21 cellular contexts compared by ENCODE assay signal in genomic region chr1:213492161-213493041, GRCh38.
DNase-seq lines count a peak whose midpoint lies in the region; ATAC-seq, FAIRE-seq and TF ChIP-seq lines count a peak whose summit lies in the region.
"Had no signal": no experiment of that assay in that cellular context is flagged by ENCODE, and none has a peak within 500 bp of the region (broad histone marks: within the 10 kb centered on the region; RNA-seq: fewer than 3 reads in every experiment).

No MANE protein-coding gene starts in this region.

- H3K9ac ChIP-seq in H1 (replicated peaks in 1 of 4; ENCODE audit: extremely low read depth in 1 of 4, low read depth in 3 of 4, low read length in 3 of 4) = no peak overlapping the region

- H3K4me1 ChIP-seq in H1 (replicated peaks in 1 of 4; ENCODE audit: control insufficient read depth in 3 of 4, insufficient read depth in 4 of 4, low read length in 3 of 4) = no peaks in the 10 kb centered on the region
- H3K4me1 ChIP-seq in neuron (ENCODE audit: insufficient read depth, low read length) = peaks cover 12% of the 10 kb centered on the region
- H3K4me1 ChIP-seq: HAP-1, SJSA1 had no signal

- H3K56ac ChIP-seq in H1 (replicated peaks; ENCODE audit: insufficient read length, low read depth, low read length) = no peak overlapping the region

- no peak overlapping the region for H2BK120ac ChIP-seq in H1 (replicated peaks; ENCODE audit: low read depth, low read length)

- TF ChIP-seq RAD21 in H1 (IDR thresholded peaks at IDR 0.05 in 1 of 2, conservative IDR thresholded peaks at IDR 0.05 in 1 of 2; ENCODE audit: low read depth in 2 of 2, low read length in 2 of 2) = no peak

- no peak for FAIRE-seq in H1 (lab: Jason Lieb, UNC)
- FAIRE-seq: GM12878 had no signal

- no peak for TF ChIP-seq EP300 in H1 (IDR thresholded peaks at IDR 0.05; ENCODE audit: borderline replicate concordance in 1 of 2, low read depth in 2 of 2, low read length in 2 of 2)

- POLR2A ChIA-PET in H1 (lab: Charles Lee; ENCODE audit: partially characterized antibody) = no interaction called here

- H3K36me3 Mint-ChIP-seq in activated T-cell treated with anti-CD3 and anti-CD28 coated beads, Interleukin-2, amount 50 U/mL, for 24 hours (ENCODE audit: low read depth) = no peaks in the 10 kb centered on the region
- H3K36me3 Mint-ChIP-seq: CD4-positive, CD25-positive, alpha-beta regulatory T cell had no signal

- H3K79me1 ChIP-seq in H1 (ENCODE audit: low read depth, low read length) = no peaks in the 10 kb centered on the region

- H3K27ac Mint-ChIP-seq in activated T-cell treated with anti-CD3 and anti-CD28 coated beads, Interleukin-2, amount 50 U/mL, for 24 hours = no peak overlapping the region
- H3K27ac Mint-ChIP-seq: CD4-positive, CD25-positive, alpha-beta regulatory T cell had no signal

- no peak overlapping the region for H2BK20ac ChIP-seq in H1 (ENCODE audit: low read length)

- H3K36me3 ChIP-seq in H1 (ENCODE audit: control insufficient read depth in 2 of 4, insufficient read depth in 4 of 4, low read length in 3 of 4) (no peaks in the 10 kb centered on the region), neuron (ENCODE audit: insufficient read depth, low read length) (no peaks in the 10 kb centered on the region)
- H3K36me3 ChIP-seq: HAP-1, SJSA1 had no signal

- intact Hi-C loops in Right ventricle myocardium superior (cut with DNase I) = no loop called here

- H3K23ac ChIP-seq in H1 (ENCODE audit: insufficient read length) = no peak overlapping the region

- H3K9me3 ChIP-seq in H1 (ENCODE audit: insufficient read depth in 2 of 2, low read depth in 1 of 2, low read length in 1 of 2) = no peaks in the 10 kb centered on the region
- H3K9me3 ChIP-seq in neuron (ENCODE audit: low read length) = no peaks in the 10 kb centered on the region
- H3K9me3 ChIP-seq: HAP-1, SJSA1 had no signal

- WGBS in H1 (ENCODE audit: extremely low coverage in 1 of 2, insufficient coverage in 1 of 2, insufficient read length in 1 of 2, insufficient replicate concordance in 2 of 2, low coverage in 1 of 2, low lambda C conversion rate in 2 of 2, missing lambda C conversion rate in 1 of 2), 2 experiments = 92% methylated on average over 21 of the region's 21 CpGs; no CpG with 5 or more reads in 1 of the 2 experiments

- H3K4me3 ChIP-seq in H1 (ENCODE audit: extremely low read depth in 1 of 4, insufficient read depth in 2 of 4, low read depth in 3 of 4, low read length in 4 of 4) = no peak overlapping the region
- H3K4me3 ChIP-seq in neuron (ENCODE audit: low read length) = no peak overlapping the region
- H3K4me3 ChIP-seq: GM12878, HAP-1, SJSA1 had no signal

- H3K27ac ChIP-seq in H1 (ENCODE audit: low read depth, low read length) = no peak overlapping the region
- H3K27ac ChIP-seq: SJSA1 had no signal

- no peak overlapping the region for H3K4me3 Mint-ChIP-seq in activated T-cell treated with anti-CD3 and anti-CD28 coated beads, Interleukin-2, amount 50 U/mL, for 24 hours
- H3K4me3 Mint-ChIP-seq: CD4-positive, CD25-positive, alpha-beta regulatory T cell had no signal

- no peak overlapping the region for H3K4me2 ChIP-seq in H1 (ENCODE audit: insufficient read depth in 1 of 2, low read depth in 2 of 2, low read length in 2 of 2)

- no peaks in the 10 kb centered on the region for H3K4me1 Mint-ChIP-seq in activated T-cell treated with anti-CD3 and anti-CD28 coated beads, Interleukin-2, amount 50 U/mL, for 24 hours (ENCODE audit: low read depth)
- H3K4me1 Mint-ChIP-seq: CD4-positive, CD25-positive, alpha-beta regulatory T cell had no signal

- no peak for ATAC-seq in Right ventricle myocardium superior (ENCODE audit: poor library complexity)
- ATAC-seq: GM12878, Panc1 had no signal

- no peaks in the 10 kb centered on the region for H4K20me1 ChIP-seq in H1 (replicated peaks in 1 of 2; ENCODE audit: control insufficient read depth in 1 of 2, insufficient read depth in 2 of 2, low read length in 2 of 2)

- H2AFZ ChIP-seq in H1 (ENCODE audit: low read length) (0 out of 2 replicates have a peak overlapping the region, but pooled peaks have one; percentile 49), neuron (ENCODE audit: low read depth, low read length) (peak overlapping the region; percentile 12)

- H4K8ac ChIP-seq in H1 (ENCODE audit: extremely low read depth, insufficient read depth, low read length) = no peak overlapping the region

- no peak for TF ChIP-seq POLR2A in H1 (IDR thresholded peaks at IDR 0.05; ENCODE audit: control extremely low read depth in 1 of 2, low read depth in 2 of 2, low read length in 2 of 2)

- no peak for TF ChIP-seq CTCF in H1 (IDR thresholded peaks at IDR 0.05; ENCODE audit: control extremely low read depth in 1 of 3, insufficient read depth in 1 of 3, low read depth in 1 of 3, low read length in 3 of 3)

- no peak overlapping the region for H4K91ac ChIP-seq in H1 (replicated peaks; ENCODE audit: insufficient read length, low read length)

- CTCF ChIA-PET in H1 (lab: Charles Lee; ENCODE audit: partially characterized antibody) = interaction anchor here (0.5 to 1.6 kb wide), 4 partner anchors 9 to 835 kb away, joined by 3 to 4 read pairs (median 3); no protein-coding TSS in a partner anchor

- H2BK15ac ChIP-seq in H1 (ENCODE audit: low read length) = no peak overlapping the region; the same call in 1 of the 2 replicates

- H3K27me3 ChIP-seq in H1 (replicated peaks in 1 of 4; ENCODE audit: control insufficient read depth in 3 of 4, extremely low read depth in 1 of 4, insufficient read depth in 3 of 4, low read length in 3 of 4) (no peaks in the 10 kb centered on the region), neuron (ENCODE audit: insufficient read depth, low read length) (no peaks in the 10 kb centered on the region)

- H3K79me2 ChIP-seq in H1 (ENCODE audit: control insufficient read depth in 1 of 2, insufficient read depth in 2 of 2, low read length in 2 of 2) = no peaks in the 10 kb centered on the region

- no peaks in the 10 kb centered on the region for H3K9me3 Mint-ChIP-seq in activated T-cell treated with anti-CD3 and anti-CD28 coated beads, Interleukin-2, amount 50 U/mL, for 24 hours

- H3K23me2 ChIP-seq in H1 (ENCODE audit: low read depth, low read length) = no peaks in the 10 kb centered on the region

- H3K27me3 Mint-ChIP-seq in activated T-cell treated with anti-CD3 and anti-CD28 coated beads, Interleukin-2, amount 50 U/mL, for 24 hours = peaks cover 23% of the 10 kb centered on the region

- no peak overlapping the region for H2BK5ac ChIP-seq in H1 (ENCODE audit: low read depth, low read length)

- H3K18ac ChIP-seq in H1 (ENCODE audit: extremely low read depth, low read length) = no peak overlapping the region

- no peak overlapping the region for H4K5ac ChIP-seq in H1 (ENCODE audit: insufficient read length, low read depth, low read length)

- H3K14ac ChIP-seq in H1 (ENCODE audit: insufficient read length) = no peak overlapping the region

- 0 out of 2 replicates have a peak overlapping the region, but pooled peaks have one; percentile 20 for H2AK5ac ChIP-seq in H1 (ENCODE audit: low read depth, low read length)

- DNase-seq in HuH-7 (ENCODE audit: low spot score) (peak; percentile 37), NCI-H2227 treated with DMSO at 0.1 percent for 48 hours (lab: John Stamatoyannopoulos, UW) (peak; percentile 71), H1 (ENCODE audit: low read depth in 1 of 2, low spot score in 2 of 2) (no peak), Right ventricle myocardium superior (no peak)
- DNase-seq in activated naive CD4-positive, alpha-beta T cell treated with Interleukin-2 at 50 U/mL for 16 hours = no peak
- no peak for DNase-seq in activated T-cell treated with anti-CD3 and anti-CD28 coated beads, Interleukin-2, amount 50 U/mL, for 24 hours
- DNase-seq: CD4-positive, CD25-positive, alpha-beta regulatory T cell; COR-L47; DMS 273 treated with DMSO at 0.1 percent for 48 hours; DMS79 treated with DMSO at 0.1 percent for 48 hours; KG1; NCI-H1092 treated with DMSO at 0.1 percent for 48 hours; NCI-H146; NCI-H2029; NCI-H510A; NCI-H774 had no signal

- H2BK12ac ChIP-seq in H1 (ENCODE audit: low read depth, low read length) = no peak overlapping the region

- H3K4ac ChIP-seq in H1 (replicated peaks; ENCODE audit: insufficient read length, low read depth, low read length) = no peak overlapping the region

TF ChIP-seq in H1, 55 proteins besides CTCF, POLR2A, EP300 and RAD21 (continues in another document):
- TF ChIP-seq CBX8 (IDR thresholded peaks at IDR 0.05; ENCODE audit: borderline replicate concordance, low read depth, low read length) (no peak), ATF3 (IDR thresholded peaks at IDR 0.05; ENCODE audit: insufficient read depth, low read depth, low read length) (no peak), ZNF274 (IDR thresholded peaks at IDR 0.05; ENCODE audit: borderline replicate concordance, extremely low read depth, low read length) (no peak), RBBP5 (IDR thresholded peaks at IDR 0.05; ENCODE audit: borderline replicate concordance, low read depth, low read length) (no peak), ATF2 (IDR thresholded peaks at IDR 0.05; ENCODE audit: low read length) (no peak), SP1 (IDR thresholded peaks at IDR 0.05; ENCODE audit: low read depth, low read length) (no peak), YY1 (IDR thresholded peaks at IDR 0.05; ENCODE audit: low read depth, low read length) (no peak), EGR1 (IDR thresholded peaks at IDR 0.05; ENCODE audit: borderline replicate concordance, low read depth, low read length) (no peak), TCF12 (IDR thresholded peaks at IDR 0.05; ENCODE audit: low read depth, low read length) (no peak), BRCA1 (IDR thresholded peaks at IDR 0.05; ENCODE audit: low read depth, low read length) (no peak), E2F6 (IDR thresholded peaks at IDR 0.05) (no peak)

Comparison
In these comparisons a context has a peak if more than half of its experiments do, and no peak if none do; other contexts are left out.
1. DNase-seq: peak in HuH-7 (single experiment) and NCI-H2227 treated with DMSO at 0.1 percent for 48 hours (single experiment); none in H1 (0 of 2), activated naive CD4-positive, alpha-beta T cell treated with Interleukin-2 at 50 U/mL for 16 hours (single experiment), activated T-cell treated with anti-CD3 and anti-CD28 coated beads, Interleukin-2, amount 50 U/mL, for 24 hours (single experiment) and Right ventricle myocardium superior (single experiment).